Comparison of ENCODE assay signal across 16 cellular contexts in genomic region chr6:26086214-26086613, GRCh38. TPM values are rescaled to one million over a fixed set of nuclear protein-coding genes. Genes with fewer than 3 reads are reported as not detected.
DNase-seq lines count a peak whose midpoint lies in the region; ATAC-seq lines count a peak whose summit lies in the region.
"Had no signal": no experiment of that assay in that cellular context is flagged by ENCODE, and none has a peak within 500 bp of the region (broad histone marks: within the 10 kb centered on the region; RNA-seq: fewer than 3 reads in every experiment).

No MANE protein-coding gene starts in this region.

- H3K27me3 Mint-ChIP-seq in activated naive CD4-positive, alpha-beta T cell treated with anti-CD3 and anti-CD28 coated beads, Interleukin-2, amount 10 ng/mL, durations not matched to agents 7 days and 5 days, result peaks cover 13% of the 10 kb centered on the region
- no peaks in the 10 kb centered on the region for H3K27me3 Mint-ChIP-seq in naive thymus-derived CD8-positive, alpha-beta T cell
- H3K27me3 Mint-ChIP-seq: stimulated activated naive B cell treated with anti-CD40 and anti-IgM and Interleukin-4, amounts not matched to agents 10 μg/mL and 1 μg/mL and 100 μg/mL, for 72 hours had no signal

- peak overlapping the region; percentile 78 for H3K4me3 Mint-ChIP-seq in activated naive CD4-positive, alpha-beta T cell treated with anti-CD3 and anti-CD28 coated beads, Interleukin-2, amount 10 ng/mL, durations not matched to agents 7 days and 5 days
- peak overlapping the region; percentile 64 to 92 (median 88) for H3K4me3 Mint-ChIP-seq in naive thymus-derived CD8-positive, alpha-beta T cell
- H3K4me3 Mint-ChIP-seq: stimulated activated naive B cell treated with anti-CD40 and anti-IgM and Interleukin-4, amounts not matched to agents 10 μg/mL and 1 μg/mL and 100 μg/mL, for 72 hours had no signal

- H3K4me1 Mint-ChIP-seq in activated naive CD4-positive, alpha-beta T cell treated with anti-CD3 and anti-CD28 coated beads, Interleukin-2, amount 10 ng/mL, durations not matched to agents 7 days and 5 days, result peaks cover 58% of the 10 kb centered on the region
- H3K4me1 Mint-ChIP-seq in naive thymus-derived CD8-positive, alpha-beta T cell, result peaks cover 12 to 51% (median 29%) of the 10 kb centered on the region in 4 donors

- peaks cover 8% of the 10 kb centered on the region for H3K9me3 Mint-ChIP-seq in activated naive CD4-positive, alpha-beta T cell treated with anti-CD3 and anti-CD28 coated beads, Interleukin-2, amount 10 ng/mL, durations not matched to agents 7 days and 5 days
- peaks cover 0 to 6% (median 4%) of the 10 kb centered on the region in 9 donors for H3K9me3 Mint-ChIP-seq in naive thymus-derived CD8-positive, alpha-beta T cell

- no peak for DNase-seq in activated CD4-positive, CD25-positive, alpha-beta regulatory T cell treated with anti-CD3 and anti-CD28 coated beads, Interleukin-2, amount 50 U/mL, for 72 hours
- peak; percentile 55 for DNase-seq in T follicular helper cell (ENCODE audit: low read depth)
- DNase-seq in activated naive CD4-positive, alpha-beta T cell treated with anti-CD3 and anti-CD28 coated beads, Interleukin-2, amount 10 ng/mL, durations not matched to agents 7 days and 5 days, result peak; percentile 74
- DNase-seq in naive thymus-derived CD8-positive, alpha-beta T cell, result peak; percentile 23 to 84 (median 65)
- no peak for DNase-seq in NCI-H1105 treated with DMSO at 0.1 percent for 48 hours (lab: John Stamatoyannopoulos, UW)
- DNase-seq: aorta; COR-L47; GM23248; NCI-H187; NCI-H524 treated with DMSO at 0.1 percent for 48 hours; stimulated activated CD4-positive, alpha-beta T cell treated with anti-CD3 and anti-CD28 coated beads, Interleukin-4, amount 100 ng/mL, for 1 hour; stimulated activated naive B cell treated with anti-CD40 and anti-IgM and Interleukin-4, amounts not matched to agents 10 μg/mL and 1 μg/mL and 100 μg/mL, for 72 hours had no signal

- CTCF ChIA-PET in activated naive CD4-positive, alpha-beta T cell treated with anti-CD3 and anti-CD28 coated beads, Interleukin-2, amount 10 ng/mL, durations not matched to agents 7 days and 5 days (lab: Charles Lee), result interaction anchor here (1.0 to 20.8 kb wide), 3 partner anchors 8 to 19 kb away, joined by 3 to 475 read pairs (median 51); no protein-coding TSS in a partner anchor

- peaks cover 14% of the 10 kb centered on the region for H3K36me3 Mint-ChIP-seq in activated naive CD4-positive, alpha-beta T cell treated with anti-CD3 and anti-CD28 coated beads, Interleukin-2, amount 10 ng/mL, durations not matched to agents 7 days and 5 days
- peaks cover 0 to 7% (median 5%) of the 10 kb centered on the region in 3 donors for H3K36me3 Mint-ChIP-seq in naive thymus-derived CD8-positive, alpha-beta T cell

- ATAC-seq in activated CD4-positive, CD25-positive, alpha-beta regulatory T cell treated with anti-CD3 and anti-CD28 coated beads, Interleukin-2, amount 50 U/mL, for 24 hours, result peak; percentile 84
- peak; percentile 97 to 98 for ATAC-seq in naive thymus-derived CD8-positive, alpha-beta T cell
- no peak for ATAC-seq in HG03108 (IDR thresholded peaks at IDR 0.05; ENCODE audit: unreplicated experiment)
- no peak for ATAC-seq in HG03442 (IDR thresholded peaks at IDR 0.05; ENCODE audit: unreplicated experiment)
- ATAC-seq: Panc1 had no signal

- POLR2A ChIA-PET in naive thymus-derived CD8-positive, alpha-beta T cell (lab: Charles Lee), result interaction anchor here (0.6 to 5.0 kb wide), 11 partner anchors 10 to 129 kb away, joined by 3 to 29 read pairs (median 16); a partner anchor contains a TSS

- peak overlapping the region; percentile 69 for H3K27ac Mint-ChIP-seq in activated naive CD4-positive, alpha-beta T cell treated with anti-CD3 and anti-CD28 coated beads, Interleukin-2, amount 10 ng/mL, durations not matched to agents 7 days and 5 days
- H3K27ac Mint-ChIP-seq in naive thymus-derived CD8-positive, alpha-beta T cell, result peak overlapping the region in 9 of 10 donors; percentile 64 to 92 (median 78)
- H3K27ac Mint-ChIP-seq: stimulated activated naive B cell treated with anti-CD40 and anti-IgM and Interleukin-4, amounts not matched to agents 10 μg/mL and 1 μg/mL and 100 μg/mL, for 72 hours had no signal

RNA-seq across cellular contexts. Expression of gene HFE, which starts 1.0 kb away (rescaled TPM):
- total RNA-seq in naive thymus-derived CD8-positive, alpha-beta T cell, result 1 to 10 TPM; 1.3 to 1.6 TPM
- polyA plus RNA-seq in naive thymus-derived CD8-positive, alpha-beta T cell, result 1 to 10 TPM in 2 of 3 donors, under 1 TPM in 1; 0.68 to 3.8 (median 1.8) TPM

Comparison
In these comparisons a context has a peak if more than half of its experiments do, and no peak if none do; other contexts are left out.
1. ATAC-seq: peak in activated CD4-positive, CD25-positive, alpha-beta regulatory T cell treated with anti-CD3 and anti-CD28 coated beads, Interleukin-2, amount 50 U/mL, for 24 hours (2 of 2) and naive thymus-derived CD8-positive, alpha-beta T cell (2 of 2); none in HG03108 (single experiment) and HG03442 (single experiment).
2. DNase-seq: peak in T follicular helper cell (single experiment), activated naive CD4-positive, alpha-beta T cell treated with anti-CD3 and anti-CD28 coated beads, Interleukin-2, amount 10 ng/mL, durations not matched to agents 7 days and 5 days (single experiment) and naive thymus-derived CD8-positive, alpha-beta T cell (10 of 10); none in activated CD4-positive, CD25-positive, alpha-beta regulatory T cell treated with anti-CD3 and anti-CD28 coated beads, Interleukin-2, amount 50 U/mL, for 72 hours (single experiment) and NCI-H1105 treated with DMSO at 0.1 percent for 48 hours (single experiment).